16 cellular contexts compared by ENCODE assay signal in genomic region chr9:133892193-133892920, GRCh38.
DNase-seq lines count a peak whose midpoint lies in the region; ATAC-seq and TF ChIP-seq lines count a peak whose summit lies in the region.
"Had no signal": no experiment of that assay in that cellular context is flagged by ENCODE, and none has a peak within 500 bp of the region (broad histone marks: within the 10 kb centered on the region; RNA-seq: fewer than 3 reads in every experiment).

No MANE protein-coding gene starts in this region.

- peaks cover 41% of the 10 kb centered on the region for H3K4me1 ChIP-seq in hepatocyte (ENCODE audit: insufficient read depth)
- H3K4me1 ChIP-seq: ascending aorta had no signal

- no peak for ATAC-seq in HG02759 (IDR thresholded peaks at IDR 0.05; ENCODE audit: unreplicated experiment)
- ATAC-seq: activated T-cell treated with anti-CD3 and anti-CD28 coated beads, Interleukin-2, amount 50 U/mL, for 72 hours; effector memory CD8-positive, alpha-beta T cell; gastroesophageal sphincter; natural killer cell had no signal

- H3K4me3 Mint-ChIP-seq in activated naive CD4-positive, alpha-beta T cell treated with anti-CD3 and anti-CD28 coated beads, Interleukin-2, amount 10 ng/mL, durations not matched to agents 7 days and 5 days, result no peak overlapping the region
- H3K4me3 Mint-ChIP-seq in activated naive CD4-positive, alpha-beta T cell treated with anti-CD3 and anti-CD28 coated beads for 36 hours, result no peak overlapping the region
- H3K4me3 Mint-ChIP-seq: activated T-cell treated with anti-CD3 and anti-CD28 coated beads, Interleukin-2, amount 50 U/mL, for 72 hours; effector memory CD8-positive, alpha-beta T cell; natural killer cell had no signal

- TF ChIP-seq CTCF in hepatocyte (IDR thresholded peaks at IDR 0.05; ENCODE audit: poor library complexity), result no peak

- H3K27me3 Mint-ChIP-seq in activated naive CD4-positive, alpha-beta T cell treated with anti-CD3 and anti-CD28 coated beads, Interleukin-2, amount 10 ng/mL, durations not matched to agents 7 days and 5 days, result no peaks in the 10 kb centered on the region
- no peaks in the 10 kb centered on the region for H3K27me3 Mint-ChIP-seq in activated naive CD4-positive, alpha-beta T cell treated with anti-CD3 and anti-CD28 coated beads for 36 hours (ENCODE audit: low read depth)
- H3K27me3 Mint-ChIP-seq: effector memory CD8-positive, alpha-beta T cell had no signal

- peak overlapping the region; percentile 99 for H3K27ac ChIP-seq in hepatocyte
- H3K27ac ChIP-seq: ascending aorta, gastroesophageal sphincter had no signal

- peak overlapping the region; percentile 37 for H3K27ac Mint-ChIP-seq in activated naive CD4-positive, alpha-beta T cell treated with anti-CD3 and anti-CD28 coated beads, Interleukin-2, amount 10 ng/mL, durations not matched to agents 7 days and 5 days
- no peak overlapping the region for H3K27ac Mint-ChIP-seq in activated naive CD4-positive, alpha-beta T cell treated with anti-CD3 and anti-CD28 coated beads for 36 hours
- H3K27ac Mint-ChIP-seq: activated T-cell treated with anti-CD3 and anti-CD28 coated beads, Interleukin-2, amount 50 U/mL, for 72 hours; effector memory CD8-positive, alpha-beta T cell; natural killer cell had no signal

- peak overlapping the region; percentile 31 for H3K4me2 ChIP-seq in hepatocyte

- no peaks in the 10 kb centered on the region for H3K36me3 ChIP-seq in hepatocyte (replicated peaks; ENCODE audit: insufficient read depth, low read depth)
- H3K36me3 ChIP-seq: ascending aorta, gastroesophageal sphincter had no signal

- H2AFZ ChIP-seq in hepatocyte, result no peak overlapping the region

- intact Hi-C loops in activated naive CD4-positive, alpha-beta T cell treated with anti-CD3 and anti-CD28 coated beads for 36 hours (cut with micrococcal nuclease), result no loop called here

- H3K79me2 ChIP-seq in hepatocyte, result peaks cover 68% of the 10 kb centered on the region

- DNase-seq in activated naive CD4-positive, alpha-beta T cell treated with anti-CD3 and anti-CD28 coated beads, Interleukin-2, amount 10 ng/mL, durations not matched to agents 7 days and 5 days, result no peak
- DNase-seq in activated naive CD4-positive, alpha-beta T cell treated with anti-CD3 and anti-CD28 coated beads for 36 hours, result no peak
- DNase-seq in NCI-H69 (lab: John Stamatoyannopoulos, UW) (peak; percentile 97), hepatocyte (ENCODE audit: low spot score) (peak; percentile 77), NCI-H1048 (lab: John Stamatoyannopoulos, UW) (no peak), iPS-NIHi11 (ENCODE audit: low spot score) (no peak), occipital lobe (lab: John Stamatoyannopoulos, UW) (no peak)
- DNase-seq: activated CD4-positive, alpha-beta T cell treated with anti-CD3 and anti-CD28 coated beads for 48 hours; activated T-cell treated with anti-CD3 and anti-CD28 coated beads, Interleukin-2, amount 50 U/mL, for 72 hours; effector memory CD8-positive, alpha-beta T cell; kidney; natural killer cell; NK-92 treated with Interleukin-12 subunit alpha and Interleukin-12 subunit beta, amount 100 ng/mL, for 24 hours had no signal

- no peaks in the 10 kb centered on the region for H3K9me3 ChIP-seq in hepatocyte (ENCODE audit: low read depth)
- H3K9me3 ChIP-seq: ascending aorta, gastroesophageal sphincter had no signal

- WGBS in hepatocyte (ENCODE audit: low lambda C conversion rate, missing lambda C conversion rate), result 41% methylated on average over 16 of the region's 17 CpGs

- H3K4me3 ChIP-seq in hepatocyte, result no peak overlapping the region
- H3K4me3 ChIP-seq: ascending aorta, gastroesophageal sphincter had no signal

- no peaks in the 10 kb centered on the region for H4K20me1 ChIP-seq in hepatocyte (ENCODE audit: insufficient read depth, poor library complexity, severe bottlenecking)

- H3K27me3 ChIP-seq in hepatocyte, result no peaks in the 10 kb centered on the region
- H3K27me3 ChIP-seq: ascending aorta, gastroesophageal sphincter had no signal

- H3K36me3 Mint-ChIP-seq in activated naive CD4-positive, alpha-beta T cell treated with anti-CD3 and anti-CD28 coated beads, Interleukin-2, amount 10 ng/mL, durations not matched to agents 7 days and 5 days, result no peaks in the 10 kb centered on the region
- H3K36me3 Mint-ChIP-seq in activated naive CD4-positive, alpha-beta T cell treated with anti-CD3 and anti-CD28 coated beads for 36 hours (ENCODE audit: low read depth), result no peaks in the 10 kb centered on the region
- H3K36me3 Mint-ChIP-seq: natural killer cell had no signal

- H3K9me2 ChIP-seq in hepatocyte (replicated peaks; ENCODE audit: insufficient read depth), result no peaks in the 10 kb centered on the region

- H3K4me1 Mint-ChIP-seq in activated naive CD4-positive, alpha-beta T cell treated with anti-CD3 and anti-CD28 coated beads, Interleukin-2, amount 10 ng/mL, durations not matched to agents 7 days and 5 days, result no peaks in the 10 kb centered on the region
- H3K4me1 Mint-ChIP-seq in activated naive CD4-positive, alpha-beta T cell treated with anti-CD3 and anti-CD28 coated beads for 36 hours (ENCODE audit: low read depth), result no peaks in the 10 kb centered on the region
- H3K4me1 Mint-ChIP-seq: natural killer cell had no signal

- H3K9me3 Mint-ChIP-seq in activated naive CD4-positive, alpha-beta T cell treated with anti-CD3 and anti-CD28 coated beads, Interleukin-2, amount 10 ng/mL, durations not matched to agents 7 days and 5 days, result no peaks in the 10 kb centered on the region
- no peaks in the 10 kb centered on the region for H3K9me3 Mint-ChIP-seq in activated naive CD4-positive, alpha-beta T cell treated with anti-CD3 and anti-CD28 coated beads for 36 hours
- H3K9me3 Mint-ChIP-seq: activated T-cell treated with anti-CD3 and anti-CD28 coated beads, Interleukin-2, amount 50 U/mL, for 72 hours; effector memory CD8-positive, alpha-beta T cell; natural killer cell had no signal

- CTCF ChIA-PET in activated naive CD4-positive, alpha-beta T cell treated with anti-CD3 and anti-CD28 coated beads, Interleukin-2, amount 10 ng/mL, durations not matched to agents 7 days and 5 days (lab: Charles Lee), result no interaction called here
- CTCF ChIA-PET in activated naive CD4-positive, alpha-beta T cell treated with anti-CD3 and anti-CD28 coated beads for 36 hours (lab: Charles Lee), result no interaction called here

Comparison
In these comparisons a context has a peak if more than half of its experiments do, and no peak if none do; other contexts are left out.
1. DNase-seq: peak in NCI-H69 (single experiment) and hepatocyte (single experiment); none in activated naive CD4-positive, alpha-beta T cell treated with anti-CD3 and anti-CD28 coated beads, Interleukin-2, amount 10 ng/mL, durations not matched to agents 7 days and 5 days (single experiment), activated naive CD4-positive, alpha-beta T cell treated with anti-CD3 and anti-CD28 coated beads for 36 hours (single experiment), NCI-H1048 (single experiment), iPS-NIHi11 (single experiment) and occipital lobe (single experiment).